Comparison of ENCODE assay signal across 16 cellular contexts in the genomic region with DNA sequence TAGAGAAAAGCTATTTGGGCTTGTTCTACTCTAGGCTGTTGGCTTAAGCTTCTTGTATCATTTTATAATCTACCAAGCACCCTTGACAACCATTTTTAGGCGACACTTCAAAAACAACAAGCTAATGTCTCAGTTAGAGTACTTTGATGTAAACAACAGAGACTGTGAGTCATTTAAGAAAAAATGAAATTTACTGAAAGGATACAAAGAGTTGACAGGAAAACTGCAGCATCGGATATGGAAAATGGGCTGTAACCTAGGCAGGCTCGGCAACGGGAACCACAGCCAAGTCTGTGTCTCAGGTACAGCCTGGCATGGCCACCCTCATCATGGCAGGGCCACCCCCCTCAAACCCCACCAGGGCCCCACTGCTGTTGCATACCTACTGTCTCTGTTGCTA. TPM values are rescaled to one million over a fixed set of nuclear protein-coding genes. Genes with fewer than 3 reads are reported as not detected.
DNase-seq lines count a peak whose midpoint lies in the region; ATAC-seq and TF ChIP-seq lines count a peak whose summit lies in the region.
"Had no signal": no experiment of that assay in that cellular context is flagged by ENCODE, and none has a peak within 500 bp of the region (broad histone marks: within the 10 kb centered on the region; RNA-seq: fewer than 3 reads in every experiment).

No MANE protein-coding gene starts in this region.

- peak; percentile 46 for DNase-seq in DMS53 (lab: John Stamatoyannopoulos, UW)
- no peak for DNase-seq in DMS53 treated with DMSO at 0.1 percent for 48 hours (lab: John Stamatoyannopoulos, UW; ENCODE audit: unreplicated experiment)
- DNase-seq in M059J (ENCODE audit: low read depth): peak; percentile 27
- DNase-seq in fibroblast of the aortic adventitia (ENCODE audit: low read depth): peak; percentile 37
- DNase-seq in activated CD4-positive, alpha-beta T cell treated with anti-CD3 and anti-CD28 coated beads, Interleukin-2, amount 10 ng/mL, durations not matched to agents 7 days and 5 days: no peak
- no peak for DNase-seq in T-cell
- DNase-seq in ureter (ENCODE audit: low spot score): no peak
- DNase-seq: CD8-positive, alpha-beta T cell; COR-L47; DMS153; EL; GDM1; GOT3; H9 had no signal

- no peak for TF ChIP-seq CTCF in fibroblast of the aortic adventitia (IDR thresholded peaks at IDR 0.05; ENCODE audit: insufficient read depth, low read length)

- no peak overlapping the region for H3K4me3 ChIP-seq in fibroblast of the aortic adventitia (ENCODE audit: low read depth, low read length)
- H3K4me3 ChIP-seq: K562 had no signal

- peaks cover 4% of the 10 kb centered on the region for H3K27me3 Mint-ChIP-seq in activated CD4-positive, alpha-beta T cell treated with anti-CD3 and anti-CD28 coated beads, Interleukin-2, amount 10 ng/mL, durations not matched to agents 7 days and 5 days
- H3K27me3 Mint-ChIP-seq in T-cell: peaks cover 1 to 4% of the 10 kb centered on the region in 2 donors

- CTCF ChIA-PET in activated CD4-positive, alpha-beta T cell treated with anti-CD3 and anti-CD28 coated beads, Interleukin-2, amount 10 ng/mL, durations not matched to agents 7 days and 5 days (lab: Charles Lee): interaction anchor here (0.5 to 1.4 kb wide), 3 partner anchors 10 to 241 kb away, joined by 3 to 4 read pairs (median 3); no protein-coding TSS in a partner anchor
- CTCF ChIA-PET in T-cell (lab: Charles Lee): interaction anchor here in 1 of 2 donors (0.7 kb wide), 1 partner anchor 251 kb away, joined by 3 read pairs; a partner anchor contains a TSS

- H3K9me3 Mint-ChIP-seq in activated CD4-positive, alpha-beta T cell treated with anti-CD3 and anti-CD28 coated beads, Interleukin-2, amount 10 ng/mL, durations not matched to agents 7 days and 5 days: no peaks in the 10 kb centered on the region
- no peaks in the 10 kb centered on the region for H3K9me3 Mint-ChIP-seq in T-cell
- H3K9me3 Mint-ChIP-seq: CD8-positive, alpha-beta T cell had no signal

- ATAC-seq in T-cell (replicated peaks in 1 of 4): no peak
- ATAC-seq: CD8-positive, alpha-beta T cell; K562 had no signal

- peaks cover 10% of the 10 kb centered on the region for H3K4me1 Mint-ChIP-seq in activated CD4-positive, alpha-beta T cell treated with anti-CD3 and anti-CD28 coated beads, Interleukin-2, amount 10 ng/mL, durations not matched to agents 7 days and 5 days
- H3K4me1 Mint-ChIP-seq in T-cell: peaks cover 21 to 26% (median 26%) of the 10 kb centered on the region in 3 donors

- no peaks in the 10 kb centered on the region for H3K36me3 Mint-ChIP-seq in activated CD4-positive, alpha-beta T cell treated with anti-CD3 and anti-CD28 coated beads, Interleukin-2, amount 10 ng/mL, durations not matched to agents 7 days and 5 days (ENCODE audit: low read depth)
- H3K36me3 Mint-ChIP-seq in T-cell: no peaks in the 10 kb centered on the region
- H3K36me3 Mint-ChIP-seq: CD14-positive monocyte; CD8-positive, alpha-beta T cell had no signal

- no peak overlapping the region for H3K4me3 Mint-ChIP-seq in activated CD4-positive, alpha-beta T cell treated with anti-CD3 and anti-CD28 coated beads, Interleukin-2, amount 10 ng/mL, durations not matched to agents 7 days and 5 days
- H3K4me3 Mint-ChIP-seq in T-cell: no peak overlapping the region
- H3K4me3 Mint-ChIP-seq: CD14-positive monocyte; CD8-positive, alpha-beta T cell; H9 had no signal

- H3K27ac Mint-ChIP-seq in activated CD4-positive, alpha-beta T cell treated with anti-CD3 and anti-CD28 coated beads, Interleukin-2, amount 10 ng/mL, durations not matched to agents 7 days and 5 days: no peak overlapping the region
- H3K27ac Mint-ChIP-seq in T-cell: no peak overlapping the region
- H3K27ac Mint-ChIP-seq: CD8-positive, alpha-beta T cell; H9 had no signal

- POLR2A ChIA-PET in activated CD4-positive, alpha-beta T cell treated with anti-CD3 and anti-CD28 coated beads, Interleukin-2, amount 10 ng/mL, durations not matched to agents 7 days and 5 days (lab: Charles Lee): no interaction called here
- POLR2A ChIA-PET in T-cell (lab: Charles Lee): interaction anchor here in 1 of 2 donors (0.8 kb wide), 1 partner anchor 116 kb away, joined by 3 read pairs; no protein-coding TSS in a partner anchor

RNA-seq across cellular contexts. Expression of a gene that starts 4.4 kb away (rescaled TPM):
- 12.9 and 16.9 TPM in 2 replicates for total RNA-seq in M059J (2014; rRNA removed; shearing (Covaris generic))
- total RNA-seq in fibroblast of the aortic adventitia (ENCODE audit: low replicate concordance) (20.3 and 28.5 TPM in 2 replicates), T-cell (10 to 100 TPM; 20.3 to 24.9 (median 21.7) TPM), ureter (21.6 TPM)
- 10 to 100 TPM; 16.4 to 17.4 TPM for total RNA-seq in activated CD4-positive, alpha-beta T cell treated with anti-CD3 and anti-CD28 coated beads, Interleukin-2, amount 10 ng/mL, durations not matched to agents 7 days and 5 days

RNA-seq across cellular contexts. Expression of a gene that starts 13.1 kb away (rescaled TPM):
- total RNA-seq in M059J (2014; rRNA removed; shearing (Covaris generic)): not detected in 2 replicates
- total RNA-seq in fibroblast of the aortic adventitia (ENCODE audit: low replicate concordance): not detected in 2 replicates
- not detected for total RNA-seq in activated CD4-positive, alpha-beta T cell treated with anti-CD3 and anti-CD28 coated beads, Interleukin-2, amount 10 ng/mL, durations not matched to agents 7 days and 5 days
- total RNA-seq in T-cell: under 1 TPM in 1 of 5 donors, not detected in 4; 0.55 TPM
- 3.2 TPM for total RNA-seq in ureter
- total RNA-seq: CD8-positive, alpha-beta T cell; K562 had no signal

Comparison
In these comparisons a context has a peak if more than half of its experiments do, and no peak if none do; other contexts are left out.
1. DNase-seq: peak in DMS53 (single experiment), M059J (single experiment) and fibroblast of the aortic adventitia (single experiment); none in DMS53 treated with DMSO at 0.1 percent for 48 hours (single experiment), activated CD4-positive, alpha-beta T cell treated with anti-CD3 and anti-CD28 coated beads, Interleukin-2, amount 10 ng/mL, durations not matched to agents 7 days and 5 days (single experiment), T-cell (0 of 34) and ureter (single experiment).